ENCODE assay signal across 9 cellular contexts in the genomic region with DNA sequence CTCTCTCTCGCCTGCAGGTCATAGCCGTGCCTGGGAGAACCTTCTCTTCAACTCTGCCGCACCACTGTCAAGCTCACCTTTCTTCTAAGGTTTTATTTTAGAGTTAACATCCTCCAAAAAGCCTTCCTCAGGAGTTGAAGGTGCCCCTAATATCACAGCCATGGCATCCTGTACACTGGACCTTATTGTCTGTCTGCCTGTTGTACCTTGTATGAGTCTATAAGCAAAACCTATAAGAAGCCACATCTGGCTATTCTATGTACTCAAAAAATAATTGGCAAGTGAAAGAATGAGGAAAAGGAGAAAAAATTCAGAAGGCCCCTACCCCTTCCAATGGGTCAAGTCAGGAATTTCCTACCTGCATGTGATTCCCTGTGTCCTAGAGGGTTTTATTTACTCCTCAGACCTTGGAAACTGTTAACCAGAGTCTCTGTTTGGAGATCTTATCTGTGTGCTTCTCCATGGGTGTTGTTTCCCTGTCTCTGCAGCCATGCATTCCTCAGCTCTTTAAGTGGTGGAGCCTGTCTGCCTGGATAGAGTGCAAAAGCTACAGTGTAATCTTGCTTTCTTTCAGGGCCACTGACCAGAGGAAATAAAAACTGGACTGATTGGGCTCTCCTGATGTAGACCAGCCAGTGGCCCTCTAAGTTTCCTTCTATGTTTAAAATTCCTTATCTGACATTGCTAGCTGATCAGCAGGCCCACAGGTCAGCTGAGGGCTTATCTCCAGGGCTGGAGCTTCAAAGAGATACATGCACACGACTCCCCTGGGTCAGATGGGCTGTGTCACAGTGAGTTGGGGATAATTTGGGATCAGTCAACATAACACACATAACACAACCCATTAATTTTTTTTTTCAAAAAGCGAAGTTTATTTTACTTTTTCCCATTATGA. TPM values are rescaled to one million over a fixed set of nuclear protein-coding genes. Genes with fewer than 3 reads are reported as not detected.
DNase-seq lines count a peak whose midpoint lies in the region; ATAC-seq and TF ChIP-seq lines count a peak whose summit lies in the region.
"Had no signal": no experiment of that assay in that cellular context is flagged by ENCODE, and none has a peak within 500 bp of the region (broad histone marks: within the 10 kb centered on the region; RNA-seq: fewer than 3 reads in every experiment).

No MANE protein-coding gene starts in this region.

- peaks cover 25% of the 10 kb centered on the region for H3K4me1 Mint-ChIP-seq in WTC11

- H3K27me3 Mint-ChIP-seq in WTC11 (ENCODE audit: low read depth) = no peaks in the 10 kb centered on the region

- DNase-seq in WTC11 (ENCODE audit: low spot score) = no peak
- peak; percentile 31 for DNase-seq in iris pigment epithelial cell (ENCODE audit: low read depth)
- DNase-seq in tibial artery = no peak
- DNase-seq in activated CD4-positive, alpha-beta T cell treated with anti-CD3 and anti-CD28 coated beads, Interleukin-2, amount 50 U/mL, for 1 hour = no peak
- DNase-seq in medulla oblongata (ENCODE audit: extremely low spot score) = no peak
- no peak for DNase-seq in NCI-H1694 (lab: John Stamatoyannopoulos, UW)
- DNase-seq: activated effector memory CD4-positive, alpha-beta T cell treated with Interleukin-2 at 50 U/mL for 16 hours; GF-D8 had no signal

- H3K9me3 ChIP-seq in HUES6 (ENCODE audit: control insufficient read depth, insufficient read depth, low read depth, low read length) (no peaks in the 10 kb centered on the region), tibial artery (no peaks in the 10 kb centered on the region)

- intact Hi-C loops in tibial artery (cut with DNase I; ENCODE audit: low total_unique reads) = no loop called here

- H3K27ac ChIP-seq in HUES6 (ENCODE audit: low read depth, low read length) (peak overlapping the region; percentile 67; the same call in 1 of the 2 replicates), tibial artery (peak overlapping the region; percentile 0 to 7)

- H3K27me3 ChIP-seq in HUES6 (ENCODE audit: control insufficient read depth, insufficient read depth, low read length) (no peaks in the 10 kb centered on the region), tibial artery (no peaks in the 10 kb centered on the region)

- ATAC-seq in WTC11 = peak; percentile 84

- POLR2A ChIA-PET in WTC11 (lab: Charles Lee) = interaction anchor here (0.6 kb wide), 1 partner anchor 71 kb away, joined by 5 read pairs; no protein-coding TSS in a partner anchor

- H3K4me1 ChIP-seq in HUES6 (ENCODE audit: control insufficient read depth, insufficient read depth, low read length) (peaks cover 21% of the 10 kb centered on the region; the same call in 1 of the 2 replicates), tibial artery (peaks cover 0 to 13% (median 3%) of the 10 kb centered on the region in 4 donors)

- H3K4me3 ChIP-seq in HUES6 (ENCODE audit: low read depth, low read length) (no peak overlapping the region), tibial artery (no peak overlapping the region)

- TF ChIP-seq CTCF in WTC11 (IDR thresholded peaks at IDR 0.05) (no peak), tibial artery (IDR thresholded peaks at IDR 0.05) (no peak)

- no peaks in the 10 kb centered on the region for H3K36me3 ChIP-seq in HUES6 (ENCODE audit: control insufficient read depth, insufficient read depth, low read length)
- H3K36me3 ChIP-seq in tibial artery = no peaks in the 10 kb centered on the region

- H3K36me3 Mint-ChIP-seq in WTC11 = no peaks in the 10 kb centered on the region

- H3K9me3 Mint-ChIP-seq in WTC11 = no peaks in the 10 kb centered on the region

- H3K9ac ChIP-seq in HUES6 (ENCODE audit: low read length) = peak overlapping the region; percentile 59

- CTCF ChIA-PET in WTC11 (lab: Charles Lee) = interaction anchor here (0.9 to 1.6 kb wide), 3 partner anchors 20 to 98 kb away, joined by 3 to 5 read pairs (median 4); no protein-coding TSS in a partner anchor

- peak overlapping the region; percentile 22 for H3K27ac Mint-ChIP-seq in WTC11

- H3K4me3 Mint-ChIP-seq in WTC11 = no peak overlapping the region

TF ChIP-seq in WTC11, 78 proteins besides CTCF, POLR2A, EP300 and RAD21:
- TF ChIP-seq PRRX2 (CRISPR knock-in tag; IDR thresholded peaks at IDR 0.05) = no peak
- TF ChIP-seq MXD4 (CRISPR knock-in tag; IDR thresholded peaks at IDR 0.05; ENCODE audit: borderline replicate concordance) = no peak
- TF ChIP-seq GTF2I (CRISPR knock-in tag; conservative IDR thresholded peaks at IDR 0.05) = no peak
- no peak for TF ChIP-seq GABPB1 (CRISPR knock-in tag; IDR thresholded peaks at IDR 0.05)
- TF ChIP-seq, protein P1, sequence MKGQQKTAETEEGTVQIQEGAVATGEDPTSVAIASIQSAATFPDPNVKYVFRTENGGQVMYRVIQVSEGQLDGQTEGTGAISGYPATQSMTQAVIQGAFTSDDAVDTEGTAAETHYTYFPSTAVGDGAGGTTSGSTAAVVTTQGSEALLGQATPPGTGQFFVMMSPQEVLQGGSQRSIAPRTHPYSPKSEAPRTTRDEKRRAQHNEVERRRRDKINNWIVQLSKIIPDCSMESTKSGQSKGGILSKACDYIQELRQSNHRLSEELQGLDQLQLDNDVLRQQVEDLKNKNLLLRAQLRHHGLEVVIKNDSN (CRISPR knock-in tag; IDR thresholded peaks at IDR 0.05) = no peak
- no peak for TF ChIP-seq AFF4 (CRISPR knock-in tag; IDR thresholded peaks at IDR 0.05; ENCODE audit: borderline replicate concordance)
TF ChIP-seq in WTC11: peak in this region for 0.

RNA-seq across cellular contexts. Expression of gene TMEM135, which starts 37.6 kb away (rescaled TPM):
- total RNA-seq in WTC11 (2021) = 28.4 to 35.8 TPM (median 30.9 TPM) in 3 replicates

RNA-seq across cellular contexts. Expression of gene FZD4, which starts 44.9 kb away (rescaled TPM):
- 7.7 to 9.8 TPM (median 9.2 TPM) in 3 replicates for total RNA-seq in WTC11 (2021)
